In the genomic region with DNA sequence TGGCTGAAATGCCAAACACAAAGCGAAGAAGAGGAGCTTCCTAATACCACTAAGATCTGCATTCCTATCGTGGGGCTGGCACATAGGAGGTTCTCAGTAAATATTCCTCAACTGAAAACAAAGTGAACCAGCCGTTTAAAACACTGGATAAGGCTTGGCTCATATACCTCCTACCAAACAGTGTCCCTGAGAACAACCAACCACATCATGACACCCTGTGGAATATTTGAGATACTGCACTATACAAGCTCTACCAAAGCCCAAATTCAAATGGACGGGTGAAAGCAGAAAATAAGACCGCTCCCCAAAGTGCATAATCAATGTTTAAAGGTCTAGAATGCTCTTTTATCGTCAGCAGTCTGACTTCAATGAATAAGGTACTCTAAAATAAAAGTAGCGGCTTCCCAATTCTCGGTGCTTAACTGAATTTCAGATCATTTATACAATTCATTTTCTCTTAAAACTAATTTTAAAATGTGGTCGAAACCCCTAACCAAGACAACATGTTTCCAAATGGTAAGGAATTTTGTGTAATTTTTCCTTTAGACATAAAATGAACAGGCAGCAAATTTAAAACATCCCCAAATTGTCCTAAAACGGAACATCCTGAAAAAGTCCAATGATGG, we compare ENCODE assay signal across 9 cellular contexts.
DNase-seq lines count a peak whose midpoint lies in the region; ATAC-seq and TF ChIP-seq lines count a peak whose summit lies in the region.
"Had no signal": no experiment of that assay in that cellular context is flagged by ENCODE, and none has a peak within 500 bp of the region (broad histone marks: within the 10 kb centered on the region; RNA-seq: fewer than 3 reads in every experiment).

No MANE protein-coding gene starts in this region.

- H3K9ac ChIP-seq in endodermal cell (ENCODE audit: extremely low read depth, low read length, poor library complexity, severe bottlenecking), result no peak overlapping the region

- WGBS in endodermal cell (ENCODE audit: insufficient coverage in 1 of 2, insufficient read length in 1 of 2), 2 experiments, result 52 to 72% methylated on average over 6 to 10 of the region's 10 CpGs

- H3K9me3 ChIP-seq in endodermal cell (ENCODE audit: control insufficient read depth, low read length), result peaks cover 8% of the 10 kb centered on the region
- H3K9me3 ChIP-seq: neutrophil had no signal

- peaks cover 38% of the 10 kb centered on the region for H3K27me3 ChIP-seq in endodermal cell (ENCODE audit: control insufficient read depth, insufficient read depth, low read length, poor library complexity, severe bottlenecking)
- H3K27me3 ChIP-seq: neutrophil had no signal

- H3K9me3 Mint-ChIP-seq in endodermal cell (peaks cover 26% of the 10 kb centered on the region), nephron progenitor cell (peaks cover 30% of the 10 kb centered on the region)
- H3K9me3 Mint-ChIP-seq in activated T-helper 2 cell treated with anti-CD3 and anti-CD28 coated beads, Interferon-gamma antibody, Interleukin-2, Interleukin-4, amounts not matched to agents 10 μg/mL and 5 μg/mL and 100 μg/mL, durations not matched to agents 14 hours and 24 hours and 36 hours, result peaks cover 10% of the 10 kb centered on the region

- no peak overlapping the region for H3K4me3 ChIP-seq in endodermal cell (ENCODE audit: low read length)

- intact Hi-C loops in activated T-helper 2 cell treated with anti-CD3 and anti-CD28 coated beads, Interferon-gamma antibody, Interleukin-2, Interleukin-4, amounts not matched to agents 10 μg/mL and 5 μg/mL and 100 μg/mL, durations not matched to agents 14 hours and 24 hours and 36 hours (cut with micrococcal nuclease), result no loop called here

- H3K36me3 Mint-ChIP-seq in endodermal cell (ENCODE audit: low read depth) (no peaks in the 10 kb centered on the region), nephron progenitor cell (ENCODE audit: low read depth) (peaks cover 29% of the 10 kb centered on the region)
- H3K36me3 Mint-ChIP-seq in activated T-helper 2 cell treated with anti-CD3 and anti-CD28 coated beads, Interferon-gamma antibody, Interleukin-2, Interleukin-4, amounts not matched to agents 10 μg/mL and 5 μg/mL and 100 μg/mL, durations not matched to agents 14 hours and 24 hours and 36 hours (ENCODE audit: low read depth), result no peaks in the 10 kb centered on the region

- no peaks in the 10 kb centered on the region for H3K36me3 ChIP-seq in endodermal cell (ENCODE audit: control insufficient read depth, insufficient read depth, low read length)
- H3K36me3 ChIP-seq: neutrophil had no signal

- peak; percentile 28 for DNase-seq in NCI-H526 treated with DMSO at 0.1 percent for 48 hours (lab: John Stamatoyannopoulos, UW)
- DNase-seq in endodermal cell, result no peak
- peak; percentile 8 for DNase-seq in nephron progenitor cell
- DNase-seq in effector CD8-positive, alpha-beta T cell (lab: John Stamatoyannopoulos, UW), result no peak
- DNase-seq in stimulated activated CD4-positive, alpha-beta T cell treated with anti-CD3 and anti-CD28 coated beads, Interleukin-15, amount 100 ng/mL, for 24 hours, result no peak
- DNase-seq in activated T-helper 2 cell treated with anti-CD3 and anti-CD28 coated beads, Interferon-gamma antibody, Interleukin-2, Interleukin-4, amounts not matched to agents 10 μg/mL and 5 μg/mL and 100 μg/mL, durations not matched to agents 14 hours and 24 hours and 36 hours (ENCODE audit: low spot score), result no peak

- no peak overlapping the region for H3K27ac ChIP-seq in endodermal cell (ENCODE audit: low read depth, low read length)
- H3K27ac ChIP-seq: neutrophil had no signal

- H3K27ac Mint-ChIP-seq in endodermal cell (no peak overlapping the region), nephron progenitor cell (no peak overlapping the region)
- H3K27ac Mint-ChIP-seq in activated T-helper 2 cell treated with anti-CD3 and anti-CD28 coated beads, Interferon-gamma antibody, Interleukin-2, Interleukin-4, amounts not matched to agents 10 μg/mL and 5 μg/mL and 100 μg/mL, durations not matched to agents 14 hours and 24 hours and 36 hours, result no peak overlapping the region

- H3K4me1 Mint-ChIP-seq in endodermal cell (peaks cover 20% of the 10 kb centered on the region), nephron progenitor cell (peaks cover 23% of the 10 kb centered on the region)
- no peaks in the 10 kb centered on the region for H3K4me1 Mint-ChIP-seq in activated T-helper 2 cell treated with anti-CD3 and anti-CD28 coated beads, Interferon-gamma antibody, Interleukin-2, Interleukin-4, amounts not matched to agents 10 μg/mL and 5 μg/mL and 100 μg/mL, durations not matched to agents 14 hours and 24 hours and 36 hours (ENCODE audit: low read depth)

- H3K27me3 Mint-ChIP-seq in endodermal cell (ENCODE audit: insufficient read depth) (peaks cover 37% of the 10 kb centered on the region), nephron progenitor cell (ENCODE audit: low read depth, poor library complexity) (no peaks in the 10 kb centered on the region)
- no peaks in the 10 kb centered on the region for H3K27me3 Mint-ChIP-seq in activated T-helper 2 cell treated with anti-CD3 and anti-CD28 coated beads, Interferon-gamma antibody, Interleukin-2, Interleukin-4, amounts not matched to agents 10 μg/mL and 5 μg/mL and 100 μg/mL, durations not matched to agents 14 hours and 24 hours and 36 hours (ENCODE audit: low read depth)

- peak; percentile 54 for ATAC-seq in GM19351 (IDR thresholded peaks at IDR 0.05; ENCODE audit: unreplicated experiment)
- ATAC-seq in HG03175 (IDR thresholded peaks at IDR 0.05; ENCODE audit: unreplicated experiment), result no peak

- peaks cover 3% of the 10 kb centered on the region for H3K4me1 ChIP-seq in endodermal cell (ENCODE audit: control insufficient read depth, insufficient read depth, low read length)

- TF ChIP-seq CTCF in endodermal cell (conservative IDR thresholded peaks at IDR 0.05), result peak; percentile 72
- peak; percentile 53 for TF ChIP-seq CTCF in nephron progenitor cell (IDR thresholded peaks at IDR 0.05)

- H3K4me3 Mint-ChIP-seq in endodermal cell, result no peak overlapping the region
- no peak overlapping the region for H3K4me3 Mint-ChIP-seq in nephron progenitor cell
- H3K4me3 Mint-ChIP-seq in activated T-helper 2 cell treated with anti-CD3 and anti-CD28 coated beads, Interferon-gamma antibody, Interleukin-2, Interleukin-4, amounts not matched to agents 10 μg/mL and 5 μg/mL and 100 μg/mL, durations not matched to agents 14 hours and 24 hours and 36 hours (ENCODE audit: low read depth), result no peak overlapping the region

Comparison
In these comparisons a context has a peak if more than half of its experiments do, and no peak if none do; other contexts are left out.
1. DNase-seq: peak in NCI-H526 treated with DMSO at 0.1 percent for 48 hours (single experiment) and nephron progenitor cell (single experiment); none in endodermal cell (single experiment), effector CD8-positive, alpha-beta T cell (single experiment), stimulated activated CD4-positive, alpha-beta T cell treated with anti-CD3 and anti-CD28 coated beads, Interleukin-15, amount 100 ng/mL, for 24 hours (single experiment) and activated T-helper 2 cell treated with anti-CD3 and anti-CD28 coated beads, Interferon-gamma antibody, Interleukin-2, Interleukin-4, amounts not matched to agents 10 μg/mL and 5 μg/mL and 100 μg/mL, durations not matched to agents 14 hours and 24 hours and 36 hours (single experiment).